ENCODE assay signal across 8 cellular contexts in the genomic region with DNA sequence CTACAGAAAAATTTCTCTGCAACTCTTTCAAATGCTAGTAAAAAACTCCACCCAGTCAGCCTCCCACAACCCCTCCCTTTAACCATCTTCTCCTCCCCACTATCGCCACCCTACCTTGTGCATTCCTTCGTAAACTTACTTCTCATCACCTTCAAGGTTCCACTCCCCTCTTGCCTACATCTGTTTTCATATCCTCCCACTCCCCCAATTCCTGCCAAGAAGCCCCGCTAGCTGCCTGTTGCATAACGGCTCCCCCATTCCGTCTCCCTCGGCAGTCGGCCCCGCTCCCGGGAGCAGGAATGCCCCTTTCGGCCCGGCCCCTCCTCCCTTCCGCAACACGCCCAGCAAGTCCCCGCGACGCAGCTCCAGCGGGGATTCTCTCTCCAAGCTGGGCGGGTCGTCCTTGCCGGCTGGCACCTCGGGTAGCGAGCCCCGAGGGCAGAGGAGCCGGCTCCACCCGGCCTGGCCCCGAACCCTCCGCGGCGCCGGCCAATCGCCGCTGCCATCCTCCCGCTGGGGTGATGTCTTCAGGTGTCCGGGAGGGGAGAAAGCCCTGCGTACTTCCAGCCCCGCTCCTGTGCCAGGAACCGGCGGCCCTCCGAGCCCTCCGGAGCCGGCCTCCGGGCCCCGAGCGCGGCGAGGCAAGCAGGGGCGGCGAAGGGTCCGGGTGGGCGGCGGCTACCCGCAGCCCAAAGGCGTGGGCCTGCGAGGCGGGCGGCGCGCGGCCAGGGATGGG. TPM values are rescaled to one million over a fixed set of nuclear protein-coding genes. Genes with fewer than 3 reads are reported as not detected.
DNase-seq lines count a peak whose midpoint lies in the region; ATAC-seq lines count a peak whose summit lies in the region.

No MANE protein-coding gene starts in this region.

- H3K4me3 Mint-ChIP-seq in T-helper 1 cell treated with Interleukin-12 subunit alpha and Interleukin-12 subunit beta and Interleukin-4 antibody, amounts not matched to agents 30 μg/mL and 1 μg/mL, for 36 hours = peak overlapping the region; percentile 93

- intact Hi-C loops in left ventricle myocardium superior (cut with micrococcal nuclease) = no loop called here

- in situ Hi-C loops in G401 (cut with HindIII; ENCODE audit: low sequenced_read_pairs) = no loop called here

- peak overlapping the region; percentile 79 for H3K27ac Mint-ChIP-seq in T-helper 1 cell treated with Interleukin-12 subunit alpha and Interleukin-12 subunit beta and Interleukin-4 antibody, amounts not matched to agents 30 μg/mL and 1 μg/mL, for 36 hours

- ATAC-seq in GM21825 (IDR thresholded peaks at IDR 0.05; ENCODE audit: unreplicated experiment) (peak; percentile 34), left ventricle myocardium superior (peak; percentile 64)

- no peaks in the 10 kb centered on the region for H3K36me3 Mint-ChIP-seq in T-helper 1 cell treated with Interleukin-12 subunit alpha and Interleukin-12 subunit beta and Interleukin-4 antibody, amounts not matched to agents 30 μg/mL and 1 μg/mL, for 36 hours (ENCODE audit: low read depth)

- peaks cover 22% of the 10 kb centered on the region for H3K4me1 Mint-ChIP-seq in T-helper 1 cell treated with Interleukin-12 subunit alpha and Interleukin-12 subunit beta and Interleukin-4 antibody, amounts not matched to agents 30 μg/mL and 1 μg/mL, for 36 hours (ENCODE audit: low read depth)

- DNase-seq in G401 (ENCODE audit: low spot score) (peak; percentile 57), KG1 (lab: John Stamatoyannopoulos, UW) (peak; percentile 71), amygdala (lab: John Stamatoyannopoulos, UW) (peak in 45 of 56 donors; percentile 5 to 71 (median 41)), left ventricle myocardium superior (peak; percentile 75), putamen (ENCODE audit: low spot score) (peak; percentile 37), cerebellar nuclear complex (lab: John Stamatoyannopoulos, UW) (no peak)

- no peaks in the 10 kb centered on the region for H3K9me3 Mint-ChIP-seq in T-helper 1 cell treated with Interleukin-12 subunit alpha and Interleukin-12 subunit beta and Interleukin-4 antibody, amounts not matched to agents 30 μg/mL and 1 μg/mL, for 36 hours

- peaks cover 15% of the 10 kb centered on the region for H3K27me3 Mint-ChIP-seq in T-helper 1 cell treated with Interleukin-12 subunit alpha and Interleukin-12 subunit beta and Interleukin-4 antibody, amounts not matched to agents 30 μg/mL and 1 μg/mL, for 36 hours (ENCODE audit: low read depth)

RNA-seq across cellular contexts. Expression of gene PHLPP2, which starts 1.5 kb away (rescaled TPM):
- total RNA-seq in G401 (2014; rRNA removed; shearing (Covaris generic)) = 5.7 and 9.0 TPM in 2 replicates
- total RNA-seq in left ventricle myocardium superior = 3.4 TPM

Comparison
In these comparisons a context has a peak if more than half of its experiments do, and no peak if none do; other contexts are left out.
1. DNase-seq: peak in G401 (single experiment), KG1 (single experiment), amygdala (45 of 56), left ventricle myocardium superior (single experiment) and putamen (single experiment); none in cerebellar nuclear complex (0 of 2).